10 cellular contexts compared by ENCODE assay signal in genomic region chr15:88656760-88657221, GRCh38. TPM values are rescaled to one million over a fixed set of nuclear protein-coding genes. Genes with fewer than 3 reads are reported as not detected.
DNase-seq lines count a peak whose midpoint lies in the region; ATAC-seq and TF ChIP-seq lines count a peak whose summit lies in the region.
"Had no signal": no experiment of that assay in that cellular context is flagged by ENCODE, and none has a peak within 500 bp of the region (broad histone marks: within the 10 kb centered on the region; RNA-seq: fewer than 3 reads in every experiment).

No MANE protein-coding gene starts in this region.

- no peak overlapping the region for H2BK120ac ChIP-seq in trophoblast cell (ENCODE audit: insufficient read depth, low read length, poor library complexity)

- H3K18ac ChIP-seq in trophoblast cell (ENCODE audit: low read length) = no peak overlapping the region

- peak; percentile 29 for DNase-seq in DMS53 (lab: John Stamatoyannopoulos, UW)
- DNase-seq in DMS53 treated with DMSO at 0.1 percent for 48 hours (lab: John Stamatoyannopoulos, UW; ENCODE audit: unreplicated experiment) = no peak
- no peak for DNase-seq in trophoblast cell
- no peak for DNase-seq in NCI-H774 (lab: John Stamatoyannopoulos, UW)
- no peak for DNase-seq in stimulated activated CD4-positive, alpha-beta T cell treated with anti-CD3 and anti-CD28 coated beads, Interleukin-15, amount 100 ng/mL, for 24 hours
- no peak for DNase-seq in psoas muscle
- DNase-seq: NCI-H748 treated with DMSO at 0.1 percent for 48 hours had no signal

- no peak overlapping the region for H3K14ac ChIP-seq in trophoblast cell (ENCODE audit: low read length)

- ATAC-seq in GM21737 (IDR thresholded peaks at IDR 0.05; ENCODE audit: unreplicated experiment) (peak; percentile 90), HG03558 (IDR thresholded peaks at IDR 0.05; ENCODE audit: extremely low read depth, unreplicated experiment) (peak; percentile 89), psoas muscle (no peak)

- no peak overlapping the region for H3K4me2 ChIP-seq in trophoblast cell (ENCODE audit: low read length)

- H2AK5ac ChIP-seq in trophoblast cell (ENCODE audit: low read length) = no peak overlapping the region

- H3K27ac ChIP-seq in trophoblast cell (ENCODE audit: low read depth, low read length) = no peak overlapping the region
- H3K27ac ChIP-seq in psoas muscle = no peak overlapping the region
- H3K27ac ChIP-seq: 22Rv1 had no signal

- no peak overlapping the region for H4K12ac ChIP-seq in trophoblast cell (ENCODE audit: low read depth, low read length)

- H2BK12ac ChIP-seq in trophoblast cell (ENCODE audit: low read length) = no peak overlapping the region

- H3K4me1 ChIP-seq in trophoblast cell (ENCODE audit: control insufficient read depth in 1 of 2, insufficient read depth in 2 of 2, low read length in 2 of 2) (peaks cover 21 to 24% of the 10 kb centered on the region in 2 experiments), psoas muscle (no peaks in the 10 kb centered on the region)

- H3K79me2 ChIP-seq in trophoblast cell (ENCODE audit: control insufficient read depth, insufficient read depth, low read length, poor library complexity) = no peaks in the 10 kb centered on the region

- H3K36me3 ChIP-seq in trophoblast cell (ENCODE audit: control insufficient read depth in 1 of 2, insufficient read depth in 2 of 2, low read length in 2 of 2) (no peaks in the 10 kb centered on the region), psoas muscle (ENCODE audit: insufficient read depth in 1 of 2, low read depth in 1 of 2) (no peaks in the 10 kb centered on the region)

- H3K4me3 ChIP-seq in trophoblast cell (ENCODE audit: low read depth, low read length) (no peak overlapping the region), psoas muscle (no peak overlapping the region)

- H3K9me3 ChIP-seq in trophoblast cell (ENCODE audit: insufficient read depth, low read depth, low read length) = no peaks in the 10 kb centered on the region
- H3K9me3 ChIP-seq in psoas muscle = no peaks in the 10 kb centered on the region

- WGBS in trophoblast cell (ENCODE audit: extremely low coverage, insufficient coverage, insufficient read length) = no CpG with 5 or more reads among the region's 10 CpGs
- WGBS in psoas muscle, 3 donors = 79 to 87% (median 85%) methylated on average over 10 of the region's 10 CpGs

- H3K23ac ChIP-seq in trophoblast cell (ENCODE audit: low read length) = no peak overlapping the region

- no peak overlapping the region for H2BK5ac ChIP-seq in trophoblast cell (ENCODE audit: low read depth, low read length, poor library complexity)

- no peak overlapping the region for H3K9ac ChIP-seq in trophoblast cell (ENCODE audit: low read length)

- H3K27me3 ChIP-seq in trophoblast cell (ENCODE audit: insufficient read depth, low read length) (no peaks in the 10 kb centered on the region), psoas muscle (ENCODE audit: insufficient read depth in 3 of 3, low read length in 2 of 3) (no peaks in the 10 kb centered on the region)

- H3K4ac ChIP-seq in trophoblast cell (ENCODE audit: low read depth, low read length) = no peak overlapping the region

- no peak overlapping the region for H4K91ac ChIP-seq in trophoblast cell (ENCODE audit: low read depth, low read length)

- H2AFZ ChIP-seq in trophoblast cell (ENCODE audit: insufficient read depth, low read length, poor library complexity) = no peak overlapping the region

- intact Hi-C loops in psoas muscle (cut with DNase I) = loop anchor here (5.0 to 10.0 kb wide), 2 partner anchors 176 to 238 kb away; partner anchors contain the start of gene HAPLN3 (in 1 of the 2)

- H3K79me1 ChIP-seq in trophoblast cell (ENCODE audit: low read length) = no peaks in the 10 kb centered on the region

- TF ChIP-seq CTCF in psoas muscle (IDR thresholded peaks at IDR 0.05) = no peak

- peak overlapping the region; percentile 7 for H4K8ac ChIP-seq in trophoblast cell (ENCODE audit: low read depth, low read length)

RNA-seq across cellular contexts. Expression of gene ISG20, which starts 18.0 kb away (rescaled TPM):
- 5.7 and 6.2 TPM in 2 replicates for polyA plus RNA-seq in trophoblast cell (2013)
- total RNA-seq in psoas muscle = 1 to 10 TPM; 2.5 to 5.0 (median 3.3) TPM
- 1 to 10 TPM; 1.1 to 7.4 (median 5.7) TPM for polyA plus RNA-seq in psoas muscle

RNA-seq across cellular contexts. Expression of gene AEN, which starts 35.7 kb away (rescaled TPM):
- polyA plus RNA-seq in trophoblast cell (2013) = 53.2 and 56.0 TPM in 2 replicates
- total RNA-seq in psoas muscle = 10 to 100 TPM; 10.1 to 46.6 (median 27.8) TPM
- 10 to 100 TPM; 25.6 to 35.2 (median 32.2) TPM for polyA plus RNA-seq in psoas muscle

Comparison
In these comparisons a context has a peak if more than half of its experiments do, and no peak if none do; other contexts are left out.
1. ATAC-seq: peak in GM21737 (single experiment) and HG03558 (single experiment); none in psoas muscle (0 of 4).